9 cellular contexts compared by ENCODE assay signal in genomic region chr10:62916157-62916603, GRCh38.
A peak's percentile ranks its signal among the peaks of the same experiment; 100 is the strongest.
DNase-seq lines count a peak whose midpoint lies in the region; ATAC-seq and TF ChIP-seq lines count a peak whose summit lies in the region.
"Had no signal": no experiment of that assay in that cellular context is flagged by ENCODE, and none has a peak within 500 bp of the region (broad histone marks: within the 10 kb centered on the region; RNA-seq: fewer than 3 reads in every experiment).

No MANE protein-coding gene starts in this region.

- ATAC-seq in Right ventricle myocardium superior (ENCODE audit: poor library complexity) (peak; percentile 90), upper lobe of right lung (peak; percentile 72), left colon (no peak), HG02870 (IDR thresholded peaks at IDR 0.05; ENCODE audit: unreplicated experiment) (no peak)

- H3K27me3 ChIP-seq in right atrium auricular region (no peaks in the 10 kb centered on the region), upper lobe of right lung (no peaks in the 10 kb centered on the region)
- H3K27me3 ChIP-seq: cardiac muscle cell had no signal

- DNase-seq in Right ventricle myocardium superior (no peak), right atrium auricular region (ENCODE audit: low spot score) (no peak), amniotic epithelial cell (ENCODE audit: low read depth) (peak; percentile 60), glomerular visceral epithelial cell (ENCODE audit: extremely low spot score) (peak; percentile 44), upper lobe of right lung (no peak), left colon (no peak)
- DNase-seq in stimulated activated CD4-positive, alpha-beta T cell treated with anti-CD3 and anti-CD28 coated beads, Interleukin-1b, Interleukin-23, amount 100 ng/mL, for 48 hours = no peak

- H3K4me3 ChIP-seq in right atrium auricular region = no peak overlapping the region
- no peak overlapping the region for H3K4me3 ChIP-seq in upper lobe of right lung
- H3K4me3 ChIP-seq: cardiac muscle cell had no signal

- H3K36me3 ChIP-seq in right atrium auricular region (no peaks in the 10 kb centered on the region), upper lobe of right lung (no peaks in the 10 kb centered on the region)
- H3K36me3 ChIP-seq: cardiac muscle cell had no signal

- intact Hi-C loops in Right ventricle myocardium superior (cut with DNase I) (no loop called here), upper lobe of right lung (cut with DNase I) (no loop called here), left colon (cut with DNase I, micrococcal nuclease) (no loop called here)

- H3K9me3 ChIP-seq in right atrium auricular region = no peaks in the 10 kb centered on the region
- no peaks in the 10 kb centered on the region for H3K9me3 ChIP-seq in upper lobe of right lung

- TF ChIP-seq CTCF in right atrium auricular region (IDR thresholded peaks at IDR 0.05) = no peak
- no peak for TF ChIP-seq CTCF in upper lobe of right lung (IDR thresholded peaks at IDR 0.05)

- H3K27ac ChIP-seq in right atrium auricular region (no peak overlapping the region), upper lobe of right lung (no peak overlapping the region)
- H3K27ac ChIP-seq: cardiac muscle cell had no signal

- H3K4me1 ChIP-seq in right atrium auricular region = peaks cover 0 to 4% of the 10 kb centered on the region in 2 donors
- peaks cover 10% of the 10 kb centered on the region for H3K4me1 ChIP-seq in upper lobe of right lung

Comparison
In these comparisons a context has a peak if more than half of its experiments do, and no peak if none do; other contexts are left out.
1. ATAC-seq: peak in Right ventricle myocardium superior (single experiment) and upper lobe of right lung (single experiment); none in left colon (single experiment) and HG02870 (single experiment).
2. DNase-seq: peak in amniotic epithelial cell (single experiment) and glomerular visceral epithelial cell (single experiment); none in Right ventricle myocardium superior (single experiment), right atrium auricular region (single experiment), upper lobe of right lung (single experiment), left colon (0 of 2) and stimulated activated CD4-positive, alpha-beta T cell treated with anti-CD3 and anti-CD28 coated beads, Interleukin-1b, Interleukin-23, amount 100 ng/mL, for 48 hours (single experiment).